Comparison of ENCODE assay signal across 17 cellular contexts in the genomic region with DNA sequence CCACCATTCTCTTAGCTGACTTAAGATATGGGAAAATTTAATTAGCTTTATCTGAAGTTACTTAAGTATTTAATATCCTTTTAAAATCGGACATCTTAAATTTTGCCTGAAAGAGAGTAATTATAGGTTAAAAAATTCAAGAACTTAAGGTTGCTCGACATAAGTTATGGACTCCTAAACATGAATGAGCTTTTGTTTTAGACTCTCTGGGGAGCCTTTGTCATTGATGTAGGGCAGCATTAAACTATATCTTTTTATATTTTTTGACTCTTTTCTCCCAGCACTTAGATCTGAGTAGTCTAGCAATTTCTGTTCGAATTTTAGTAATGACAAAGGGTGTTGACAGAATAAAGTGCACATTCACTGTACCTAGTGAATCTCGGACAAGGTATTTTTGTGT. TPM values are rescaled to one million over a fixed set of nuclear protein-coding genes. Genes with fewer than 3 reads are reported as not detected.
DNase-seq lines count a peak whose midpoint lies in the region; ATAC-seq, FAIRE-seq and TF ChIP-seq lines count a peak whose summit lies in the region.
"Had no signal": no experiment of that assay in that cellular context is flagged by ENCODE, and none has a peak within 500 bp of the region (broad histone marks: within the 10 kb centered on the region; RNA-seq: fewer than 3 reads in every experiment).

No MANE protein-coding gene starts in this region.

- peaks cover 4% of the 10 kb centered on the region for H4K20me1 ChIP-seq in KMS-11 (ENCODE audit: insufficient read depth)
- H4K20me1 ChIP-seq in GM12878 (ENCODE audit: control insufficient read depth, insufficient read depth), result no peaks in the 10 kb centered on the region

- H3K4me2 ChIP-seq in KMS-11 (peak overlapping the region; percentile 56), GM12878 (ENCODE audit: control insufficient read depth, insufficient read depth) (peak overlapping the region; percentile 44)

- no peak for TF ChIP-seq CTCF in A673 (conservative IDR thresholded peaks at IDR 0.05; ENCODE audit: low read depth, low read length)
- no peak for TF ChIP-seq CTCF in KMS-11 (conservative IDR thresholded peaks at IDR 0.05; ENCODE audit: low read depth, low read length)
- no peak for TF ChIP-seq CTCF in GM12878 (IDR thresholded peaks at IDR 0.05 in 2 of 3, conservative IDR thresholded peaks at IDR 0.05 in 1 of 3; ENCODE audit: control insufficient read depth in 2 of 3, extremely low read depth in 1 of 3, insufficient read depth in 1 of 3, low read depth in 3 of 3, low read length in 3 of 3)
- TF ChIP-seq CTCF in mesothelial cell of epicardium (IDR thresholded peaks at IDR 0.05; ENCODE audit: unreplicated experiment), result no peak
- no peak for TF ChIP-seq CTCF in Caco-2 (IDR thresholded peaks at IDR 0.05; ENCODE audit: insufficient read depth in 1 of 2, low read depth in 1 of 2, low read length in 1 of 2, severe bottlenecking in 1 of 2, unreplicated experiment in 1 of 2)

- peak; percentile 47 for FAIRE-seq in GM12878 (lab: Jason Lieb, UNC)

- H2AFZ ChIP-seq in KMS-11 (ENCODE audit: low read depth) (no peak overlapping the region), GM12878 (ENCODE audit: control insufficient read depth, low read depth, low read length) (no peak overlapping the region)

- WGBS in GM12878 (ENCODE audit: insufficient coverage, insufficient replicate concordance, low lambda C conversion rate, missing lambda C conversion rate), result 37% methylated on average over 4 of the region's 4 CpGs

- H3K4me1 Mint-ChIP-seq in mesothelial cell of epicardium (peaks cover 68% of the 10 kb centered on the region), Caco-2 (ENCODE audit: low read depth, unreplicated experiment) (peaks cover 6% of the 10 kb centered on the region)

- no peaks in the 10 kb centered on the region for H3K36me3 ChIP-seq in A673 (ENCODE audit: insufficient read depth, low read length, poor library complexity, severe bottlenecking)
- H3K36me3 ChIP-seq in KMS-11 (ENCODE audit: insufficient read depth), result no peaks in the 10 kb centered on the region
- H3K36me3 ChIP-seq in GM12878 (ENCODE audit: control insufficient read depth in 2 of 2, insufficient read depth in 2 of 2, low read length in 1 of 2), result no peaks in the 10 kb centered on the region
- H3K36me3 ChIP-seq in Caco-2 (ENCODE audit: control insufficient read depth, insufficient read depth, low read length), result no peaks in the 10 kb centered on the region
- H3K36me3 ChIP-seq: right atrium auricular region, uterus had no signal

- no peak overlapping the region for H3K27ac ChIP-seq in A673 (ENCODE audit: low read depth, low read length, poor library complexity, severe bottlenecking)
- H3K27ac ChIP-seq in KMS-11, result no peak overlapping the region
- no peak overlapping the region for H3K27ac ChIP-seq in GM12878 (ENCODE audit: control insufficient read depth, insufficient read depth)
- H3K27ac ChIP-seq: right atrium auricular region, uterus had no signal

- H3K9me3 ChIP-seq in A673 (ENCODE audit: low read depth, low read length, poor library complexity, severe bottlenecking) (no peaks in the 10 kb centered on the region), GM12878 (replicated peaks; ENCODE audit: control insufficient read depth, insufficient read depth, low read length) (no peaks in the 10 kb centered on the region), Caco-2 (no peaks in the 10 kb centered on the region)
- H3K9me3 ChIP-seq: right atrium auricular region, uterus had no signal

- no peak for TF ChIP-seq EP300 in GM12878 (IDR thresholded peaks at IDR 0.05; ENCODE audit: borderline replicate concordance in 1 of 2, control insufficient read depth in 1 of 2, low read depth in 2 of 2, low read length in 2 of 2)

- no peak for TF ChIP-seq RAD21 in GM12878 (IDR thresholded peaks at IDR 0.05; ENCODE audit: insufficient read depth, low read depth, low read length)

- H3K4me3 Mint-ChIP-seq in mesothelial cell of epicardium (peak overlapping the region; percentile 19), Caco-2 (ENCODE audit: unreplicated experiment) (no peak overlapping the region)
- H3K4me3 Mint-ChIP-seq: activated naive CD4-positive, alpha-beta T cell treated with anti-CD3 and anti-CD28 coated beads, Interleukin-2, amount 50 U/mL, for 24 hours had no signal

- DNase-seq in A673 (ENCODE audit: low spot score), result no peak
- no peak for DNase-seq in GM12878 (ENCODE audit: low read depth, low spot score)
- no peak for DNase-seq in mesothelial cell of epicardium (ENCODE audit: low spot score in 2 of 2, unreplicated experiment in 2 of 2)
- no peak for DNase-seq in Caco-2
- DNase-seq in stimulated activated naive CD4-positive, alpha-beta T cell treated with Interleukin-2 at 50 U/mL for 16 hours (lab: John Stamatoyannopoulos, UW), result no peak
- DNase-seq: cerebellar nuclear complex; naive B cell; NCI-H1436 treated with DMSO at 0.1 percent for 48 hours; NCI-H446 treated with DMSO at 0.1 percent for 48 hours; stimulated activated CD4-positive, alpha-beta T cell treated with anti-CD3 and anti-CD28 coated beads, Interleukin-4, amount 100 ng/mL, for 4 hours; uterus had no signal

- TF ChIP-seq POLR2A in GM12878 (IDR thresholded peaks at IDR 0.05; ENCODE audit: low read depth, low read length), result no peak

- H3K27me3 Mint-ChIP-seq in mesothelial cell of epicardium (ENCODE audit: low read depth), result no peaks in the 10 kb centered on the region
- no peaks in the 10 kb centered on the region for H3K27me3 Mint-ChIP-seq in Caco-2 (ENCODE audit: insufficient read depth, unreplicated experiment)
- H3K27me3 Mint-ChIP-seq: activated naive CD4-positive, alpha-beta T cell treated with anti-CD3 and anti-CD28 coated beads, Interleukin-2, amount 50 U/mL, for 24 hours; naive B cell had no signal

- H3K4me1 ChIP-seq in A673 (ENCODE audit: insufficient read depth, low read length, poor library complexity, severe bottlenecking) (peaks cover 60% of the 10 kb centered on the region), KMS-11 (ENCODE audit: low read depth, poor library complexity, severe bottlenecking) (peaks cover 28% of the 10 kb centered on the region), GM12878 (ENCODE audit: control insufficient read depth, insufficient read depth, low read length) (no peaks in the 10 kb centered on the region), Caco-2 (0 out of 2 replicates have a peak, but pooled peaks cover 7% of the 10 kb centered on the region)
- H3K4me1 ChIP-seq: uterus had no signal

- H3K79me2 ChIP-seq in KMS-11 (ENCODE audit: insufficient read depth, low read depth) (peaks cover 72% of the 10 kb centered on the region), GM12878 (ENCODE audit: control insufficient read depth, insufficient read depth, low read length) (peaks cover 35% of the 10 kb centered on the region)

- intact Hi-C loops in A673 (cut with micrococcal nuclease; ENCODE audit: unreplicated experiment) (loop anchor here (5.0 kb wide), 1 partner anchor 82 kb away; no protein-coding TSS in a partner anchor), GM12878 (cut with micrococcal nuclease; ENCODE audit: unreplicated experiment) (no loop called here), Caco-2 (cut with micrococcal nuclease; ENCODE audit: unreplicated experiment) (no loop called here)

- H3K9ac ChIP-seq in KMS-11 (no peak overlapping the region), GM12878 (ENCODE audit: control insufficient read depth, insufficient read depth, low read length) (no peak overlapping the region)

- RAD21 ChIA-PET in GM12878 (lab: Charles Lee; ENCODE audit: unreplicated experiment), result interaction anchor here (1.0 to 1.8 kb wide), 4 partner anchors 17 to 238 kb away, joined by 3 to 9 read pairs (median 4); no protein-coding TSS in a partner anchor

- H3K27ac Mint-ChIP-seq in mesothelial cell of epicardium (no peak overlapping the region), Caco-2 (ENCODE audit: unreplicated experiment) (no peak overlapping the region)
- H3K27ac Mint-ChIP-seq: activated naive CD4-positive, alpha-beta T cell treated with anti-CD3 and anti-CD28 coated beads, Interleukin-2, amount 50 U/mL, for 24 hours had no signal

- H3K4me3 ChIP-seq in A673 (ENCODE audit: low read depth, low read length, poor library complexity, severe bottlenecking) (peak overlapping the region; percentile 13), KMS-11 (IDR thresholded peaks at IDR 0.05; ENCODE audit: insufficient read depth, low read depth, low read length) (no peak overlapping the region), GM12878 (peak overlapping the region; percentile 19; the same call in 1 of the 2 replicates), Caco-2 (ENCODE audit: low read depth, low read length) (no peak overlapping the region)
- H3K4me3 ChIP-seq: right atrium auricular region, uterus had no signal

- SMC1A ChIA-PET in GM12878 (lab: Charles Lee; ENCODE audit: uncharacterized antibody, unreplicated experiment), result interaction anchor here (0.7 to 1.9 kb wide), 14 partner anchors 8 to 294 kb away, joined by 3 to 10 read pairs (median 4); no protein-coding TSS in a partner anchor

- CTCF ChIA-PET in A673 (lab: Charles Lee), result interaction anchor here (0.6 kb wide), 1 partner anchor 264 kb away, joined by 3 read pairs; no protein-coding TSS in a partner anchor
- CTCF ChIA-PET in GM12878 (lab: Yijun Ruan, JAX), result interaction anchor here (0.7 to 6.6 kb wide), 4 partner anchors 134 to 240 kb away, joined by 3 to 57 read pairs (median 5); no protein-coding TSS in a partner anchor
- CTCF ChIA-PET in Caco-2 (lab: Charles Lee), result no interaction called here

- BruUV-seq in A673 (replicated peaks; lab: Mats Ljungman, UMichigan) (no TSS peak), GM12878 (replicated peaks; lab: Mats Ljungman, UMichigan) (no TSS peak), Caco-2 (replicated peaks; lab: Mats Ljungman, UMichigan) (no TSS peak)

- H3K36me3 Mint-ChIP-seq in mesothelial cell of epicardium, result no peaks in the 10 kb centered on the region
- peaks cover 5% of the 10 kb centered on the region for H3K36me3 Mint-ChIP-seq in Caco-2 (ENCODE audit: insufficient read depth, unreplicated experiment)
- H3K36me3 Mint-ChIP-seq: activated naive CD4-positive, alpha-beta T cell treated with anti-CD3 and anti-CD28 coated beads, Interleukin-2, amount 50 U/mL, for 24 hours; naive B cell had no signal

- POLR2A ChIA-PET in A673 (lab: Charles Lee; ENCODE audit: low non-redundant PET) (no interaction called here), GM12878 (lab: Charles Lee) (interaction anchor here (0.6 kb wide), 1 partner anchor 84 kb away, joined by 3 read pairs; no protein-coding TSS in a partner anchor), Caco-2 (lab: Charles Lee) (no interaction called here)

- H3K27me3 ChIP-seq in A673 (replicated peaks; ENCODE audit: insufficient read depth, low read depth, low read length, poor library complexity) (no peaks in the 10 kb centered on the region), KMS-11 (ENCODE audit: insufficient read depth, low read depth) (no peaks in the 10 kb centered on the region), GM12878 (replicated peaks in 1 of 2; ENCODE audit: control insufficient read depth in 2 of 2, insufficient read depth in 2 of 2, low read length in 1 of 2) (no peaks in the 10 kb centered on the region), Caco-2 (replicated peaks; ENCODE audit: control insufficient read depth, insufficient read depth, low read length) (no peaks in the 10 kb centered on the region)
- H3K27me3 ChIP-seq: right atrium auricular region, uterus had no signal

- in situ Hi-C loops in GM12878 (cut with MboI), result loop anchor here (25.0 kb wide), 1 partner anchor 617 kb away; no protein-coding TSS in a partner anchor

- no peak for ATAC-seq in GM12878
- no peak for ATAC-seq in HG03469 (IDR thresholded peaks at IDR 0.05; ENCODE audit: unreplicated experiment)
- no peak for ATAC-seq in GM21367 (IDR thresholded peaks at IDR 0.05; ENCODE audit: unreplicated experiment)
- ATAC-seq: HCT116 had no signal

- no peaks in the 10 kb centered on the region for H3K9me3 Mint-ChIP-seq in mesothelial cell of epicardium
- no peaks in the 10 kb centered on the region for H3K9me3 Mint-ChIP-seq in Caco-2 (ENCODE audit: unreplicated experiment)
- H3K9me3 Mint-ChIP-seq: activated naive CD4-positive, alpha-beta T cell treated with anti-CD3 and anti-CD28 coated beads, Interleukin-2, amount 50 U/mL, for 24 hours; naive B cell had no signal

RNA-seq across cellular contexts. Expression of gene PHLPP1, which starts 4.7 kb away (rescaled TPM):
- total RNA-seq in A673 (2021), result 13.7 and 17.5 TPM in 2 replicates
- 15.6 and 19.1 TPM in 2 replicates for total RNA-seq in GM12878 (2013; cell fraction: nucleolus; rRNA removed)
- 3.5 and 3.9 TPM in 2 replicates for total RNA-seq in GM12878 (2014; rRNA removed)
- 3.0 and 3.4 TPM in 2 replicates for total RNA-seq in GM12878 (2014; rRNA removed; fragmentation: Illumina TruSeq; extraction: Trizol)
- total RNA-seq in GM12878 (2021), result 4.8 and 7.0 TPM in 2 replicates
- polyA plus RNA-seq in GM12878 (2011; ENCODE audit: low read depth), result 2.5 TPM
- 0.35 and 0.58 TPM in 2 replicates for polyA plus RNA-seq in GM12878 (2011; rRNA removed)
- polyA plus RNA-seq in GM12878 (2011; cell fraction: cytosol; rRNA removed), result 0.38 and 0.66 TPM in 2 replicates
- 0.54 and 0.55 TPM in 2 replicates for polyA plus RNA-seq in GM12878 (2011; cell fraction: nucleus; rRNA removed)
- polyA plus RNA-seq in GM12878 (2012), result 4.0 and 4.2 TPM in 2 replicates
- 4.7 and 6.2 TPM in 2 replicates for polyA plus RNA-seq in GM12878 (2014; fragmentation: Illumina TruSeq; extraction: Trizol)
- under 1 TPM; 0.42 to 0.53 TPM for polyA plus RNA-seq in GM12878 (2014; fragmentation: Nextera tagmentation; extraction: Ambion mirVana)
- polyA plus RNA-seq in GM12878 (2014; rRNA removed), result 1.9 and 3.0 TPM in 2 replicates
- polyA plus RNA-seq in GM12878 (2016; fragmentation: Nextera tagmentation; extraction: Ambion mirVana), result under 1 TPM; 0.42 to 0.82 TPM
- polyA minus RNA-seq in GM12878 (2011; rRNA and poly(A)+ RNA removed), result 1.9 and 2.9 TPM in 2 replicates
- 0.52 and 3.1 TPM in 2 replicates for polyA minus RNA-seq in GM12878 (2011; cell fraction: cytosol; rRNA and poly(A)+ RNA removed)
- 1.8 and 2.5 TPM in 2 replicates for polyA minus RNA-seq in GM12878 (2011; cell fraction: nucleus; rRNA and poly(A)+ RNA removed)
- total RNA-seq in mesothelial cell of epicardium, result 20.4 to 21.2 TPM (median 21.2 TPM) in 3 replicates
- total RNA-seq in Caco-2 (2022), result 20.1 and 20.5 TPM in 2 replicates

Comparison
In these comparisons a context has a peak if more than half of its experiments do, and no peak if none do; other contexts are left out.
1. H3K4me3 ChIP-seq: peak in A673 (single experiment) and GM12878 (single experiment); none in KMS-11 (single experiment) and Caco-2 (single experiment).